Comparison of ENCODE assay signal across 1 cellular context in genomic region chr19:53432088-53432661, GRCh38.
TF ChIP-seq lines count a peak whose summit lies in the region.

No MANE protein-coding gene starts in this region.

TF ChIP-seq in GM23338, 12 proteins besides CTCF, POLR2A, EP300 and RAD21 (continued from another document):
- no peak for TF ChIP-seq ZNF462 (CRISPR knock-in tag; IDR thresholded peaks at IDR 0.05)
- TF ChIP-seq REST (IDR thresholded peaks at IDR 0.05; ENCODE audit: unreplicated experiment) = no peak
- no peak for TF ChIP-seq NANOG (IDR thresholded peaks at IDR 0.05; ENCODE audit: borderline replicate concordance)
- no peak for TF ChIP-seq ETS1 (IDR thresholded peaks at IDR 0.05)
